ENCODE assay signal across 16 cellular contexts in genomic region chr10:57715233-57715632, GRCh38.
"Had no signal": no experiment of that assay in that cellular context is flagged by ENCODE, and none has a peak within 500 bp of the region (broad histone marks: within the 10 kb centered on the region; RNA-seq: fewer than 3 reads in every experiment).

No MANE protein-coding gene starts in this region.

- H3K4me1 ChIP-seq: esophagus muscularis mucosa, foreskin keratinocyte, gastroesophageal sphincter, left lung, lower lobe of right lung had no signal

- H3K27ac ChIP-seq: coronary artery, dorsolateral prefrontal cortex, esophagus muscularis mucosa, foreskin keratinocyte, gastroesophageal sphincter, hepatocyte, left lung, lower lobe of right lung had no signal

- H3K9me3 ChIP-seq: gastroesophageal sphincter, left lung, lower lobe of right lung, mucosa of descending colon had no signal

- H3K4me2 ChIP-seq: hepatocyte had no signal

- H3K27me3 ChIP-seq: esophagus muscularis mucosa, foreskin keratinocyte, gastroesophageal sphincter, heart left ventricle, hepatocyte, left lung had no signal

- H3K4me3 ChIP-seq: coronary artery, dorsolateral prefrontal cortex, esophagus muscularis mucosa, gastroesophageal sphincter, heart left ventricle, hepatocyte, left lung, lower lobe of right lung, mucosa of descending colon had no signal

- H3K36me3 ChIP-seq: esophagus muscularis mucosa, gastroesophageal sphincter, heart left ventricle, left lung, lower lobe of right lung had no signal

- H2AFZ ChIP-seq: hepatocyte had no signal

- ATAC-seq: foreskin keratinocyte, gastroesophageal sphincter, heart left ventricle, left cardiac atrium, left lung, lower lobe of right lung, mucosa of descending colon had no signal

- DNase-seq: dermis blood vessel endothelial cell; dorsolateral prefrontal cortex; effector CD4-positive, alpha-beta T cell; effector memory CD4-positive, alpha-beta T cell; foreskin keratinocyte; heart left ventricle; hypothalamus; left cardiac atrium; left lung; lower lobe of right lung; mesenchymal stem cell; mucosa of descending colon had no signal

- H3K79me2 ChIP-seq: hepatocyte had no signal
